8 cellular contexts compared by ENCODE assay signal in the genomic region with DNA sequence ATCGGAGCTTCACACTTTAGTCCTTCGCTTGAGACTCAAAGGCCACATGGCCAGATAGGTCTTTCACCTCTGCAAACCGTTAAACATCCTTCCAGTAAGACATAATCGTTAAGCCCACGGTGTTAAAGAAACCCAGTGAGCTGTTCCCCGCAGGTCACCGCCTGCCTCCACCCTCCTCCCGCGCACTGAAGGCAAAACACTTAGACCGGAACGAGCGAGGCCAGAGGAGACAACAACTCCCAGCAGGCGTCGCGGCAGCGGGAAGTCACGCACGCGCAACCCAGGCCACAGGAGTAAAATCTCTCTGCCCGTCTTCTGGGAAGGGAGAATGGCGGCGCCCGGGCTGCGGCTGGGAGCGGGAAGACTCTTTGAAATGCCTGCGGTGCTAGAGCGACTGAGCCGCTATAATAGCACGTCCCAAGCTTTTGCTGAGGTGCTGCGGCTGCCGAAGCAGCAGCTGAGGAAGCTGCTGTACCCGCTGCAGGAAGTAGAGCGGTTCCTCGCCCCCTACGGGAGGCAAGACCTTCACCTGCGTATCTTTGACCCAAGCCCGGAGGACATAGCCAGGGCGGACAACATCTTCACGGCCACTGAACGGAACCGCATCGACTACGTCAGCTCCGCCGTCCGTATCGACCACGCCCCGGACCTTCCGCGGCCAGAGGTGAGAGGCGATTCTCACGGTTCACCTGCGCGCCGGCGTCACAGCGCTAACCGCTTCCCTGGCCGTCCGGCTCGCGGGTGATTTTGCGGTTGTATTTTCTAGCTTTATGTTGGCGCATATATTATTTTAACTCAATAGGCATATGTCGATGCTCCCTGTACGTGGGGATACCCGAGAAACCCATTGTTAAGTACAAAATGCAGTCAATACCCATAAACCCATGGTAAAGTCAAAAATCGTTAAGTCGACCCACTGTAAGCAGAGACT.
DNase-seq lines count a peak whose midpoint lies in the region; ATAC-seq and TF ChIP-seq lines count a peak whose summit lies in the region.

GTPBP8 (plus strand) TSS at position 313 of the 931 bp plus-strand sequence; CDS start at position 329, 16 bp downstream.

- peak; percentile 91 for ATAC-seq in GM19025 (IDR thresholded peaks at IDR 0.05; ENCODE audit: low read depth, unreplicated experiment)
- peak; percentile 92 for ATAC-seq in HG03342 (IDR thresholded peaks at IDR 0.05; ENCODE audit: unreplicated experiment)
- ATAC-seq in activated CD4-positive, CD25-positive, alpha-beta regulatory T cell treated with anti-CD3 and anti-CD28 coated beads, Interleukin-2, amount 50 U/mL, for 24 hours: peak; percentile 90 to 93

- TF ChIP-seq CTCF in AG09309 (IDR thresholded peaks at IDR 0.05; ENCODE audit: control insufficient read depth, insufficient read depth, low read depth, low read length, missing control alignments): peak; percentile 8

- DNase-seq in AG09309 (ENCODE audit: low read depth): peak; percentile 46
- peak; percentile 76 to 95 for DNase-seq in NCI-H446 (lab: John Stamatoyannopoulos, UW)
- DNase-seq in cerebellar cortex (ENCODE audit: low spot score): peak; percentile 94
- peak; percentile 97 for DNase-seq in islet precursor cell
- peak; percentile 76 to 85 (median 84) for DNase-seq in stimulated activated CD4-positive, alpha-beta T cell treated with anti-CD3 and anti-CD28 coated beads, Interleukin-12 subunit alpha, Interleukin-12 subunit beta, amount 100 ng/mL, for 48 hours (ENCODE audit: low read depth in 2 of 3, low spot score in 1 of 3)

- peak within 1 kb of the TSS; percentile 97 for H3K4me3 ChIP-seq in AG09309 (ENCODE audit: control insufficient read depth, low read depth, low read length)

Comparison
In these comparisons a context has a peak if more than half of its experiments do, and no peak if none do; other contexts are left out.
1. Peak in every context shown above with its lines: DNase-seq, ATAC-seq and H3K4me3 ChIP-seq.
2. DNase-seq: peak in every context shown above with its lines; median percentile 97 in islet precursor cell; 94 in cerebellar cortex; 86 in NCI-H446; 84 in stimulated activated CD4-positive, alpha-beta T cell treated with anti-CD3 and anti-CD28 coated beads, Interleukin-12 subunit alpha, Interleukin-12 subunit beta, amount 100 ng/mL, for 48 hours; 46 in AG09309.